Comparison of ENCODE assay signal across 21 cellular contexts in genomic region chr5:17486464-17487179, GRCh38. TPM values are rescaled to one million over a fixed set of nuclear protein-coding genes. Genes with fewer than 3 reads are reported as not detected.
"Had no signal": no experiment of that assay in that cellular context is flagged by ENCODE, and none has a peak within 500 bp of the region (broad histone marks: within the 10 kb centered on the region; RNA-seq: fewer than 3 reads in every experiment).

No MANE protein-coding gene starts in this region.

RNA-seq across cellular contexts. Expression of gene TAF11L2, which starts 11.4 kb away (rescaled TPM):
- total RNA-seq: activated CD4-positive, alpha-beta memory T cell treated with anti-CD3 and anti-CD28 coated beads for 36 hours; activated CD4-positive, alpha-beta T cell treated with anti-CD3 and anti-CD28 coated beads for 36 hours; activated CD4-positive, alpha-beta T cell treated with anti-CD3 and anti-CD28 coated beads, Interleukin-2, amount 10 ng/mL, durations not matched to agents 24 days and 14 days; activated CD8-positive, alpha-beta memory T cell treated with anti-CD3 and anti-CD28 coated beads for 36 hours; activated CD8-positive, alpha-beta memory T cell treated with anti-CD3 and anti-CD28 coated beads, Interleukin-2, amount 10 ng/mL, durations not matched to agents 7 days and 5 days; activated CD8-positive, alpha-beta T cell treated with anti-CD3 and anti-CD28 coated beads, Interleukin-2, amount 10 ng/mL, durations not matched to agents 7 days and 5 days; activated naive CD4-positive, alpha-beta T cell treated with anti-CD3 and anti-CD28 coated beads for 36 hours; activated naive CD8-positive, alpha-beta T cell treated with anti-CD3 and anti-CD28 coated beads for 36 hours; activated T-helper 1 cell treated with anti-CD3 and anti-CD28 coated beads, Interleukin-12 subunit alpha, Interleukin-12 subunit beta, Interleukin-2, Interleukin-4 antibody, amounts not matched to agents 30 ng/mL and 10 ng/mL and 1 ng/mL, durations not matched to agents 14 hours and 24 hours and 36 hours; activated T-helper 2 cell treated with anti-CD3 and anti-CD28 coated beads, Interferon-gamma antibody, Interleukin-2, Interleukin-4, amounts not matched to agents 10 μg/mL and 5 μg/mL and 100 μg/mL, durations not matched to agents 14 hours and 24 hours and 36 hours; astrocyte; chondrocyte; dermis blood vessel endothelial cell; endothelial cell of umbilical vein; esophagus squamous epithelium; fibroblast of lung; fibroblast of villous mesenchyme; gastroesophageal sphincter; glomerular endothelial cell; heart right ventricle; T-helper 1 cell treated with Interleukin-12 subunit alpha and Interleukin-12 subunit beta and Interleukin-4 antibody, amounts not matched to agents 30 ng/mL and 1 ng/mL, for 36 hours had no signal

RNA-seq across cellular contexts. Expression of gene TAF11L3, which starts 31.5 kb away (rescaled TPM):
- total RNA-seq: activated CD4-positive, alpha-beta memory T cell treated with anti-CD3 and anti-CD28 coated beads for 36 hours; activated CD4-positive, alpha-beta T cell treated with anti-CD3 and anti-CD28 coated beads for 36 hours; activated CD4-positive, alpha-beta T cell treated with anti-CD3 and anti-CD28 coated beads, Interleukin-2, amount 10 ng/mL, durations not matched to agents 24 days and 14 days; activated CD8-positive, alpha-beta memory T cell treated with anti-CD3 and anti-CD28 coated beads for 36 hours; activated CD8-positive, alpha-beta memory T cell treated with anti-CD3 and anti-CD28 coated beads, Interleukin-2, amount 10 ng/mL, durations not matched to agents 7 days and 5 days; activated CD8-positive, alpha-beta T cell treated with anti-CD3 and anti-CD28 coated beads, Interleukin-2, amount 10 ng/mL, durations not matched to agents 7 days and 5 days; activated naive CD4-positive, alpha-beta T cell treated with anti-CD3 and anti-CD28 coated beads for 36 hours; activated naive CD8-positive, alpha-beta T cell treated with anti-CD3 and anti-CD28 coated beads for 36 hours; activated T-helper 1 cell treated with anti-CD3 and anti-CD28 coated beads, Interleukin-12 subunit alpha, Interleukin-12 subunit beta, Interleukin-2, Interleukin-4 antibody, amounts not matched to agents 30 ng/mL and 10 ng/mL and 1 ng/mL, durations not matched to agents 14 hours and 24 hours and 36 hours; activated T-helper 2 cell treated with anti-CD3 and anti-CD28 coated beads, Interferon-gamma antibody, Interleukin-2, Interleukin-4, amounts not matched to agents 10 μg/mL and 5 μg/mL and 100 μg/mL, durations not matched to agents 14 hours and 24 hours and 36 hours; astrocyte; chondrocyte; dermis blood vessel endothelial cell; endothelial cell of umbilical vein; esophagus squamous epithelium; fibroblast of lung; fibroblast of villous mesenchyme; gastroesophageal sphincter; glomerular endothelial cell; heart right ventricle; T-helper 1 cell treated with Interleukin-12 subunit alpha and Interleukin-12 subunit beta and Interleukin-4 antibody, amounts not matched to agents 30 ng/mL and 1 ng/mL, for 36 hours had no signal

RNA-seq across cellular contexts. Expression of gene TAF11L4, which starts 35.0 kb away (rescaled TPM):
- total RNA-seq: activated CD4-positive, alpha-beta memory T cell treated with anti-CD3 and anti-CD28 coated beads for 36 hours; activated CD4-positive, alpha-beta T cell treated with anti-CD3 and anti-CD28 coated beads for 36 hours; activated CD4-positive, alpha-beta T cell treated with anti-CD3 and anti-CD28 coated beads, Interleukin-2, amount 10 ng/mL, durations not matched to agents 24 days and 14 days; activated CD8-positive, alpha-beta memory T cell treated with anti-CD3 and anti-CD28 coated beads for 36 hours; activated CD8-positive, alpha-beta memory T cell treated with anti-CD3 and anti-CD28 coated beads, Interleukin-2, amount 10 ng/mL, durations not matched to agents 7 days and 5 days; activated CD8-positive, alpha-beta T cell treated with anti-CD3 and anti-CD28 coated beads, Interleukin-2, amount 10 ng/mL, durations not matched to agents 7 days and 5 days; activated naive CD4-positive, alpha-beta T cell treated with anti-CD3 and anti-CD28 coated beads for 36 hours; activated naive CD8-positive, alpha-beta T cell treated with anti-CD3 and anti-CD28 coated beads for 36 hours; activated T-helper 1 cell treated with anti-CD3 and anti-CD28 coated beads, Interleukin-12 subunit alpha, Interleukin-12 subunit beta, Interleukin-2, Interleukin-4 antibody, amounts not matched to agents 30 ng/mL and 10 ng/mL and 1 ng/mL, durations not matched to agents 14 hours and 24 hours and 36 hours; activated T-helper 2 cell treated with anti-CD3 and anti-CD28 coated beads, Interferon-gamma antibody, Interleukin-2, Interleukin-4, amounts not matched to agents 10 μg/mL and 5 μg/mL and 100 μg/mL, durations not matched to agents 14 hours and 24 hours and 36 hours; astrocyte; chondrocyte; dermis blood vessel endothelial cell; endothelial cell of umbilical vein; esophagus squamous epithelium; fibroblast of lung; fibroblast of villous mesenchyme; gastroesophageal sphincter; glomerular endothelial cell; heart right ventricle; T-helper 1 cell treated with Interleukin-12 subunit alpha and Interleukin-12 subunit beta and Interleukin-4 antibody, amounts not matched to agents 30 ng/mL and 1 ng/mL, for 36 hours had no signal

RNA-seq across cellular contexts. Expression of gene TAF11L5, which starts 38.4 kb away (rescaled TPM):
- total RNA-seq: activated CD4-positive, alpha-beta memory T cell treated with anti-CD3 and anti-CD28 coated beads for 36 hours; activated CD4-positive, alpha-beta T cell treated with anti-CD3 and anti-CD28 coated beads for 36 hours; activated CD4-positive, alpha-beta T cell treated with anti-CD3 and anti-CD28 coated beads, Interleukin-2, amount 10 ng/mL, durations not matched to agents 24 days and 14 days; activated CD8-positive, alpha-beta memory T cell treated with anti-CD3 and anti-CD28 coated beads for 36 hours; activated CD8-positive, alpha-beta memory T cell treated with anti-CD3 and anti-CD28 coated beads, Interleukin-2, amount 10 ng/mL, durations not matched to agents 7 days and 5 days; activated CD8-positive, alpha-beta T cell treated with anti-CD3 and anti-CD28 coated beads, Interleukin-2, amount 10 ng/mL, durations not matched to agents 7 days and 5 days; activated naive CD4-positive, alpha-beta T cell treated with anti-CD3 and anti-CD28 coated beads for 36 hours; activated naive CD8-positive, alpha-beta T cell treated with anti-CD3 and anti-CD28 coated beads for 36 hours; activated T-helper 1 cell treated with anti-CD3 and anti-CD28 coated beads, Interleukin-12 subunit alpha, Interleukin-12 subunit beta, Interleukin-2, Interleukin-4 antibody, amounts not matched to agents 30 ng/mL and 10 ng/mL and 1 ng/mL, durations not matched to agents 14 hours and 24 hours and 36 hours; activated T-helper 2 cell treated with anti-CD3 and anti-CD28 coated beads, Interferon-gamma antibody, Interleukin-2, Interleukin-4, amounts not matched to agents 10 μg/mL and 5 μg/mL and 100 μg/mL, durations not matched to agents 14 hours and 24 hours and 36 hours; astrocyte; chondrocyte; dermis blood vessel endothelial cell; endothelial cell of umbilical vein; esophagus squamous epithelium; fibroblast of lung; fibroblast of villous mesenchyme; gastroesophageal sphincter; glomerular endothelial cell; heart right ventricle; T-helper 1 cell treated with Interleukin-12 subunit alpha and Interleukin-12 subunit beta and Interleukin-4 antibody, amounts not matched to agents 30 ng/mL and 1 ng/mL, for 36 hours had no signal

RNA-seq across cellular contexts. Expression of gene TAF11L6, which starts 41.8 kb away (rescaled TPM):
- total RNA-seq: activated CD4-positive, alpha-beta memory T cell treated with anti-CD3 and anti-CD28 coated beads for 36 hours; activated CD4-positive, alpha-beta T cell treated with anti-CD3 and anti-CD28 coated beads for 36 hours; activated CD4-positive, alpha-beta T cell treated with anti-CD3 and anti-CD28 coated beads, Interleukin-2, amount 10 ng/mL, durations not matched to agents 24 days and 14 days; activated CD8-positive, alpha-beta memory T cell treated with anti-CD3 and anti-CD28 coated beads for 36 hours; activated CD8-positive, alpha-beta memory T cell treated with anti-CD3 and anti-CD28 coated beads, Interleukin-2, amount 10 ng/mL, durations not matched to agents 7 days and 5 days; activated CD8-positive, alpha-beta T cell treated with anti-CD3 and anti-CD28 coated beads, Interleukin-2, amount 10 ng/mL, durations not matched to agents 7 days and 5 days; activated naive CD4-positive, alpha-beta T cell treated with anti-CD3 and anti-CD28 coated beads for 36 hours; activated naive CD8-positive, alpha-beta T cell treated with anti-CD3 and anti-CD28 coated beads for 36 hours; activated T-helper 1 cell treated with anti-CD3 and anti-CD28 coated beads, Interleukin-12 subunit alpha, Interleukin-12 subunit beta, Interleukin-2, Interleukin-4 antibody, amounts not matched to agents 30 ng/mL and 10 ng/mL and 1 ng/mL, durations not matched to agents 14 hours and 24 hours and 36 hours; activated T-helper 2 cell treated with anti-CD3 and anti-CD28 coated beads, Interferon-gamma antibody, Interleukin-2, Interleukin-4, amounts not matched to agents 10 μg/mL and 5 μg/mL and 100 μg/mL, durations not matched to agents 14 hours and 24 hours and 36 hours; astrocyte; chondrocyte; dermis blood vessel endothelial cell; endothelial cell of umbilical vein; esophagus squamous epithelium; fibroblast of lung; fibroblast of villous mesenchyme; gastroesophageal sphincter; glomerular endothelial cell; heart right ventricle; T-helper 1 cell treated with Interleukin-12 subunit alpha and Interleukin-12 subunit beta and Interleukin-4 antibody, amounts not matched to agents 30 ng/mL and 1 ng/mL, for 36 hours had no signal
